Comparison of ENCODE assay signal across 15 cellular contexts in genomic region chr11:17792161-17792560, GRCh38. TPM values are rescaled to one million over a fixed set of nuclear protein-coding genes. Genes with fewer than 3 reads are reported as not detected.
DNase-seq lines count a peak whose midpoint lies in the region; ATAC-seq lines count a peak whose summit lies in the region.
"Had no signal": no experiment of that assay in that cellular context is flagged by ENCODE, and none has a peak within 500 bp of the region (broad histone marks: within the 10 kb centered on the region; RNA-seq: fewer than 3 reads in every experiment).

No MANE protein-coding gene starts in this region.

- no peaks in the 10 kb centered on the region for H3K36me3 Mint-ChIP-seq in T-helper 2 cell treated with Interferon-gamma antibody and Interleukin-4, amounts not matched to agents 5 μg/mL and 100 μg/mL, for 36 hours (ENCODE audit: low read depth)

- DNase-seq in NCI-H2196 (lab: John Stamatoyannopoulos, UW; ENCODE audit: unreplicated experiment) (peak; percentile 15), NCI-H2196 treated with DMSO at 0.1 percent for 48 hours (lab: John Stamatoyannopoulos, UW; ENCODE audit: unreplicated experiment) (no peak), NCI-H69 (lab: John Stamatoyannopoulos, UW) (peak; percentile 50), cerebellum (ENCODE audit: low spot score) (peak; percentile 88)
- no peak for DNase-seq in T-helper 2 cell treated with Interferon-gamma antibody and Interleukin-4, amounts not matched to agents 5 μg/mL and 100 μg/mL, for 36 hours (ENCODE audit: low spot score)
- DNase-seq: 8988T; AML-193; CD8-positive, alpha-beta memory T cell; DMS53; HCEC 1CT; HFFc6 had no signal

- H3K27ac Mint-ChIP-seq in T-helper 2 cell treated with Interferon-gamma antibody and Interleukin-4, amounts not matched to agents 5 μg/mL and 100 μg/mL, for 36 hours, result no peak overlapping the region
- H3K27ac Mint-ChIP-seq: HFFc6 had no signal

- H3K4me1 Mint-ChIP-seq in T-helper 2 cell treated with Interferon-gamma antibody and Interleukin-4, amounts not matched to agents 5 μg/mL and 100 μg/mL, for 36 hours (ENCODE audit: low read depth), result no peaks in the 10 kb centered on the region
- H3K4me1 Mint-ChIP-seq: CD8-positive, alpha-beta memory T cell had no signal

- H3K4me3 Mint-ChIP-seq in T-helper 2 cell treated with Interferon-gamma antibody and Interleukin-4, amounts not matched to agents 5 μg/mL and 100 μg/mL, for 36 hours, result no peak overlapping the region
- H3K4me3 Mint-ChIP-seq: CD8-positive, alpha-beta memory T cell; HFFc6 had no signal

- H3K27me3 Mint-ChIP-seq in T-helper 2 cell treated with Interferon-gamma antibody and Interleukin-4, amounts not matched to agents 5 μg/mL and 100 μg/mL, for 36 hours (ENCODE audit: low read depth), result no peaks in the 10 kb centered on the region

- no peak for ATAC-seq in GM18858 (IDR thresholded peaks at IDR 0.05; ENCODE audit: unreplicated experiment)
- no peak for ATAC-seq in HG02571 (IDR thresholded peaks at IDR 0.05; ENCODE audit: unreplicated experiment)
- ATAC-seq: HepG2, K562 had no signal

- H3K9me3 Mint-ChIP-seq in T-helper 2 cell treated with Interferon-gamma antibody and Interleukin-4, amounts not matched to agents 5 μg/mL and 100 μg/mL, for 36 hours, result no peaks in the 10 kb centered on the region
- H3K9me3 Mint-ChIP-seq: HFFc6 had no signal

RNA-seq across cellular contexts. Expression of gene KCNC1, which starts 57.6 kb away (rescaled TPM):
- total RNA-seq in cerebellum, result 16.8 TPM
- total RNA-seq: CD8-positive, alpha-beta memory T cell; HFFc6; K562 had no signal

Comparison
In these comparisons a context has a peak if more than half of its experiments do, and no peak if none do; other contexts are left out.
1. DNase-seq: peak in NCI-H2196 (single experiment), NCI-H69 (single experiment) and cerebellum (single experiment); none in NCI-H2196 treated with DMSO at 0.1 percent for 48 hours (single experiment) and T-helper 2 cell treated with Interferon-gamma antibody and Interleukin-4, amounts not matched to agents 5 μg/mL and 100 μg/mL, for 36 hours (single experiment).